In the genomic region with DNA sequence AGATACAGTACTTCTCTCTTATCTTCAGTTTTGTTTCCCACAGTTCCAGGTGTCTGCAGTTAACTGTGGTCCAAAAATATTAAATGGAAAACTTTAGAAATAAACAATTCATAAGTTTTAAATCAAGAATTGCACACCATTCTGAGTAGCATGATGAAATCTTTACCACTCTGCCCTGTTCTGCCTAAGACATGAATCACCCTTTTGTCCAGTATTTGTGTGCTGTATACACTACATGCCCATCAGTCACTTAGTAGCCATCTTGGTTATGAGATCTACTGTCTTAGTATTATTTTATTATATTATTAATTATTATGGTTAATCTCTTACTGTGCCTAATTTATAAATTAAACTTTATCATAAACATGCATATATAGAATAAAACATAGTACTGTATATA, we compare ENCODE assay signal across 31 cellular contexts.
"Had no signal": no experiment of that assay in that cellular context is flagged by ENCODE, and none has a peak within 500 bp of the region (broad histone marks: within the 10 kb centered on the region; RNA-seq: fewer than 3 reads in every experiment).

No MANE protein-coding gene starts in this region.

- H3K27me3 ChIP-seq: body of pancreas, brain microvascular endothelial cell, breast epithelium, cardiac muscle cell had no signal

- H3K36me3 ChIP-seq: brain microvascular endothelial cell, breast epithelium, cardiac muscle cell, WERI-Rb-1 had no signal

- H3K4me3 ChIP-seq: body of pancreas, breast epithelium, cardiac muscle cell had no signal

- H3K4me1 ChIP-seq: body of pancreas, breast epithelium had no signal

- H3K27ac ChIP-seq: body of pancreas, brain microvascular endothelial cell, breast epithelium, cardiac muscle cell, WERI-Rb-1 had no signal

- H3K9me3 ChIP-seq: body of pancreas, breast epithelium had no signal

- DNase-seq: activated CD4-positive, alpha-beta memory T cell treated with anti-CD3 and anti-CD28 coated beads, Interleukin-2, amount 10 ng/mL, durations not matched to agents 7 days and 5 days; activated CD4-positive, alpha-beta T cell treated with anti-CD3 and anti-CD28 coated beads for 1 hour; activated CD4-positive, alpha-beta T cell treated with anti-CD3 and anti-CD28 coated beads for 36 hours; activated CD4-positive, alpha-beta T cell treated with anti-CD3 and anti-CD28 coated beads for 48 hours; activated CD4-positive, alpha-beta T cell treated with anti-CD3 and anti-CD28 coated beads, Interleukin-2, amount 10 ng/mL, durations not matched to agents 7 days and 5 days; activated CD4-positive, alpha-beta T cell treated with anti-CD3 and anti-CD28 coated beads, Interleukin-2, amount 50 U/mL, for 48 hours; activated CD4-positive, CD25-positive, alpha-beta regulatory T cell; activated CD8-positive, alpha-beta memory T cell treated with anti-CD3 and anti-CD28 coated beads for 24 hours; activated CD8-positive, alpha-beta memory T cell treated with anti-CD3 and anti-CD28 coated beads, Interleukin-2, amount 10 ng/mL, durations not matched to agents 7 days and 5 days; activated CD8-positive, alpha-beta memory T cell treated with anti-CD3 and anti-CD28 coated beads, Interleukin-2, amount 50 U/mL, for 48 hours; activated CD8-positive, alpha-beta T cell treated with anti-CD3 and anti-CD28 coated beads, Interleukin-2, amount 10 ng/mL, durations not matched to agents 7 days and 5 days; activated effector memory CD4-positive, alpha-beta T cell treated with Interleukin-2 at 50 U/mL for 16 hours; activated gamma-delta T cell; activated naive CD4-positive, alpha-beta T cell treated with anti-CD3 and anti-CD28 coated beads, Interleukin-2, amount 10 ng/mL, durations not matched to agents 7 days and 5 days; activated naive CD4-positive, alpha-beta T cell treated with Interleukin-2 at 50 U/mL for 16 hours; activated naive CD8-positive, alpha-beta T cell treated with anti-CD3 and anti-CD28 coated beads, Interleukin-2, amount 10 ng/mL, durations not matched to agents 7 days and 5 days; activated naive CD8-positive, alpha-beta T cell treated with anti-CD3 and anti-CD28 coated beads, Interleukin-2, amount 50 U/mL, for 24 hours; activated T-cell treated with anti-CD3 and anti-CD28 coated beads, Interleukin-2, amount 50 U/mL, for 24 hours; activated T-cell treated with anti-CD3 and anti-CD28 coated beads, Interleukin-2, amount 50 U/mL, for 48 hours; amniotic stem cell; aorta; body of pancreas; brain microvascular endothelial cell; caudate nucleus; cerebellar nuclear complex; T-helper 1 cell; T-helper 2 cell; T-helper 9 cell; WERI-Rb-1 had no signal
